Comparison of ENCODE assay signal across 26 cellular contexts in the genomic region with DNA sequence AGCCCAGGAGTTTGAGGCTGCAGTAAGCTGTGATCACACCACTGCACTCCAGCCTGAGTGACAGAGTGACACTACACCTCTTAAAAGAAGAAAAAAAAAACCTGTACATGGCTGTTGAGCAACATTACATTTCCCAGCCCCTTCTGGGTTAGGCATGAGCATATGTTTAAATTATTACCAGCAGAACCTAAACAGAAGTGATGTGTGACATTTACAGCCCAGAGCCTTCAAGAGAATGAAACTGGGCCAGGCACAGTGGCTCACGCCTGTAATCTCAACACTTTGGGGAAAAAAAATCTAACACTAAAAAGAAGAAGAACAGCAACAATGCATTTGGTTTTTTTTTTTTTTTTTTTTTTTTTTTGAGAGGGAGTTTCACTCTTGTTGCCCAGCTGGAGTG.
"Had no signal": no experiment of that assay in that cellular context is flagged by ENCODE, and none has a peak within 500 bp of the region (broad histone marks: within the 10 kb centered on the region; RNA-seq: fewer than 3 reads in every experiment).

No MANE protein-coding gene starts in this region.

- H3K36me3 ChIP-seq: colonic mucosa, ovary, uterus had no signal

- DNase-seq: colonic mucosa; effector CD8-positive, alpha-beta T cell; foreskin melanocyte; hypothalamus; mucosa of descending colon; naive B cell; occipital lobe; ovary; posterior cingulate gyrus; psoas muscle; right cardiac atrium; sigmoid colon; stimulated activated CD4-positive, alpha-beta T cell treated with anti-CD3 and anti-CD28 coated beads, Interleukin-2, amount 100 ng/mL, for 24 hours; stimulated activated CD4-positive, alpha-beta T cell treated with anti-CD3 and anti-CD28 coated beads, Interleukin-4, amount 100 ng/mL, for 24 hours; stimulated activated naive CD8-positive, alpha-beta T cell treated with anti-CD3 and anti-CD28 coated beads, Interleukin-15, Interleukin-2, amounts not matched to agents 100 U/mL and 50 U/mL, for 24 hours; transverse colon; upper lobe of right lung; uterus had no signal

- H3K9me3 Mint-ChIP-seq: dendritic cell treated with granulocyte-macrophage colony-stimulating factor and Interleukin-4, amounts not matched to agents 40 ng/mL and 50 ng/mL, for 4 days; memory B cell; naive B cell; stimulated activated memory B cell treated with anti-CD40 and anti-IgM and Interleukin-4, amounts not matched to agents 10 μg/mL and 1 μg/mL and 100 μg/mL, for 72 hours had no signal

- H3K27ac ChIP-seq: colonic mucosa, esophagus muscularis mucosa, ovary, psoas muscle, sigmoid colon, suprapubic skin, transverse colon, upper lobe of right lung, uterus had no signal

- H3K4me1 Mint-ChIP-seq: mesothelial cell of epicardium; stimulated activated memory B cell treated with anti-CD40 and anti-IgM and Interleukin-4, amounts not matched to agents 10 μg/mL and 1 μg/mL and 100 μg/mL, for 72 hours had no signal

- ATAC-seq: left lobe of liver; mucosa of descending colon; psoas muscle; right cardiac atrium; stimulated activated memory B cell treated with anti-CD40 and anti-IgM and Interleukin-4, amounts not matched to agents 10 μg/mL and 1 μg/mL and 100 μg/mL, for 72 hours; stimulated activated naive CD8-positive, alpha-beta T cell treated with anti-CD3 and anti-CD28 coated beads, Interleukin-15, Interleukin-2, amounts not matched to agents 100 U/mL and 50 U/mL, for 24 hours; upper lobe of right lung had no signal

- H3K4me3 ChIP-seq: colonic mucosa, esophagus muscularis mucosa, lung, mucosa of descending colon, ovary, psoas muscle, sigmoid colon, suprapubic skin, transverse colon, upper lobe of right lung, uterus had no signal

- H3K27ac Mint-ChIP-seq: dendritic cell treated with granulocyte-macrophage colony-stimulating factor and Interleukin-4, amounts not matched to agents 40 ng/mL and 50 ng/mL, for 4 days; memory B cell; mesothelial cell of epicardium; stimulated activated memory B cell treated with anti-CD40 and anti-IgM and Interleukin-4, amounts not matched to agents 10 μg/mL and 1 μg/mL and 100 μg/mL, for 72 hours had no signal

- H3K9me3 ChIP-seq: colonic mucosa, esophagus muscularis mucosa, mucosa of descending colon, ovary, psoas muscle, sigmoid colon, suprapubic skin, transverse colon, upper lobe of right lung, uterus had no signal

- H3K27me3 ChIP-seq: colonic mucosa, esophagus muscularis mucosa, ovary, sigmoid colon, suprapubic skin, transverse colon, upper lobe of right lung, uterus had no signal

- H3K4me1 ChIP-seq: colonic mucosa, esophagus muscularis mucosa, psoas muscle, sigmoid colon, suprapubic skin, transverse colon, upper lobe of right lung, uterus had no signal

- H3K27me3 Mint-ChIP-seq: dendritic cell treated with granulocyte-macrophage colony-stimulating factor and Interleukin-4, amounts not matched to agents 40 ng/mL and 50 ng/mL, for 4 days; memory B cell; naive B cell; stimulated activated memory B cell treated with anti-CD40 and anti-IgM and Interleukin-4, amounts not matched to agents 10 μg/mL and 1 μg/mL and 100 μg/mL, for 72 hours had no signal

- H3K4me3 Mint-ChIP-seq: dendritic cell treated with granulocyte-macrophage colony-stimulating factor and Interleukin-4, amounts not matched to agents 40 ng/mL and 50 ng/mL, for 4 days; memory B cell; mesothelial cell of epicardium; naive B cell; stimulated activated memory B cell treated with anti-CD40 and anti-IgM and Interleukin-4, amounts not matched to agents 10 μg/mL and 1 μg/mL and 100 μg/mL, for 72 hours had no signal
